In the genomic region with DNA sequence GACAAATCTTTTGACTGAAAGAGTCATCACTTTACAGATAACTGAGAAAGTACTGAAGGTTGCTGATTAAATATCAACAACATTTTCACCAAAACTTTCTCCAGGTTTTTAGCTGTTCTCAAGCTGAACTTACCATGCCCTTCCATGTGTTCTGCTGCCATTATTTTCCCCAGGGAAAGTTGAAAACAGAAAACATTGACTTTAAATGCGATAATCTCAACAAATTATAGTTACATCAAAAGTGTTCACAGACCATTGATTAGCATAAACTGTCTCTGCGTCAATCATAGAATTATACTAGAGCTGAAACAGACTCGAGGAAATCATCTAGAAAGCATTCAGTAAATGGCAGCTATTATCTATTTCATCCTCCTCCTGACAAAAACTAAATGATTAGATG, we compare ENCODE assay signal across 9 cellular contexts.
"Had no signal": no experiment of that assay in that cellular context is flagged by ENCODE, and none has a peak within 500 bp of the region (broad histone marks: within the 10 kb centered on the region; RNA-seq: fewer than 3 reads in every experiment).

No MANE protein-coding gene starts in this region.

- H3K4me1 Mint-ChIP-seq: H9 had no signal

- H3K4me3 Mint-ChIP-seq: H9 had no signal

- H3K9me3 Mint-ChIP-seq: H9 had no signal

- H3K4me3 ChIP-seq: GM23248, K562 had no signal

- FAIRE-seq: H1, H54, HTR-8/SVneo, K562 had no signal

- H3K27ac ChIP-seq: GM23248 had no signal

- DNase-seq: GM23248, H9, HCEC 1CT, IMR-90, KG1 had no signal

- ATAC-seq: K562 had no signal

- H2AFZ ChIP-seq: GM23248 had no signal
